ENCODE assay signal across 18 cellular contexts in genomic region chr10:24981161-24981710, GRCh38. TPM values are rescaled to one million over a fixed set of nuclear protein-coding genes. Genes with fewer than 3 reads are reported as not detected.
"Had no signal": no experiment of that assay in that cellular context is flagged by ENCODE, and none has a peak within 500 bp of the region (broad histone marks: within the 10 kb centered on the region; RNA-seq: fewer than 3 reads in every experiment).

No MANE protein-coding gene starts in this region.

- H3K9me3 ChIP-seq: colonic mucosa, left lung, thyroid gland, vagina had no signal

- H3K4me1 Mint-ChIP-seq: nephron progenitor cell had no signal

- H3K4me1 ChIP-seq: colonic mucosa, left lung, thyroid gland, vagina had no signal

- H3K27me3 Mint-ChIP-seq: activated naive CD8-positive, alpha-beta T cell had no signal

- H3K4me3 ChIP-seq: cardiac muscle cell, colonic mucosa, left lung, thyroid gland, vagina had no signal

- ATAC-seq: activated CD8-positive, alpha-beta memory T cell treated with anti-CD3 and anti-CD28 coated beads, Interleukin-2, amount 10 ng/mL, durations not matched to agents 7 days and 5 days had no signal

- H3K27me3 ChIP-seq: cardiac muscle cell, colonic mucosa, left lung, thyroid gland, vagina had no signal

- H3K9me3 Mint-ChIP-seq: nephron progenitor cell; T-helper 1 cell treated with Interleukin-12 subunit alpha and Interleukin-12 subunit beta and Interleukin-4 antibody, amounts not matched to agents 30 μg/mL and 1 μg/mL, for 36 hours had no signal

- H3K27ac Mint-ChIP-seq: activated CD8-positive, alpha-beta memory T cell treated with anti-CD3 and anti-CD28 coated beads, Interleukin-2, amount 10 ng/mL, durations not matched to agents 7 days and 5 days; activated naive CD8-positive, alpha-beta T cell; nephron progenitor cell; T-helper 1 cell treated with Interleukin-12 subunit alpha and Interleukin-12 subunit beta and Interleukin-4 antibody, amounts not matched to agents 30 μg/mL and 1 μg/mL, for 36 hours had no signal

- DNase-seq: activated CD4-positive, alpha-beta T cell treated with anti-CD3 and anti-CD28 coated beads for 1 hour; activated CD4-positive, alpha-beta T cell treated with anti-CD3 and anti-CD28 coated beads, Interleukin-2, amount 50 U/mL, for 48 hours; activated CD8-positive, alpha-beta memory T cell treated with anti-CD3 and anti-CD28 coated beads, Interleukin-2, amount 10 ng/mL, durations not matched to agents 7 days and 5 days; activated gamma-delta T cell; activated T-cell treated with anti-CD3 and anti-CD28 coated beads, Interleukin-2, amount 50 U/mL, for 48 hours; anterior cingulate cortex; colonic mucosa; glutamatergic neuron; left lung; mesendoderm; nephron progenitor cell; stimulated activated CD4-positive, alpha-beta T cell treated with anti-CD3 and anti-CD28 coated beads, Interleukin-4, amount 100 ng/mL, for 4 hours; thyroid gland had no signal

- H3K36me3 Mint-ChIP-seq: activated CD8-positive, alpha-beta memory T cell treated with anti-CD3 and anti-CD28 coated beads, Interleukin-2, amount 10 ng/mL, durations not matched to agents 7 days and 5 days; activated naive CD8-positive, alpha-beta T cell had no signal

- H3K27ac ChIP-seq: cardiac muscle cell, colonic mucosa, left lung, thyroid gland, vagina had no signal

- H3K36me3 ChIP-seq: cardiac muscle cell, colonic mucosa, left lung, thyroid gland, vagina had no signal

- H3K4me3 Mint-ChIP-seq: activated CD8-positive, alpha-beta memory T cell treated with anti-CD3 and anti-CD28 coated beads, Interleukin-2, amount 10 ng/mL, durations not matched to agents 7 days and 5 days; activated naive CD8-positive, alpha-beta T cell; nephron progenitor cell; T-helper 1 cell treated with Interleukin-12 subunit alpha and Interleukin-12 subunit beta and Interleukin-4 antibody, amounts not matched to agents 30 μg/mL and 1 μg/mL, for 36 hours had no signal

RNA-seq across cellular contexts. Expression of gene ENKUR, which starts 34.7 kb away (rescaled TPM):
- total RNA-seq: activated CD8-positive, alpha-beta memory T cell treated with anti-CD3 and anti-CD28 coated beads, Interleukin-2, amount 10 ng/mL, durations not matched to agents 7 days and 5 days; cardiac muscle cell; osteoblast; vagina had no signal
